Comparison of ENCODE assay signal across 22 cellular contexts in genomic region chr17:72658675-72659074, GRCh38.
"Had no signal": no experiment of that assay in that cellular context is flagged by ENCODE, and none has a peak within 500 bp of the region (broad histone marks: within the 10 kb centered on the region; RNA-seq: fewer than 3 reads in every experiment).

No MANE protein-coding gene starts in this region.

- DNase-seq: activated B cell treated with CpG ODN at 0.5 μM for 24 hours; activated CD4-positive, alpha-beta memory T cell treated with anti-CD3 and anti-CD28 coated beads, Interleukin-2, amount 10 ng/mL, durations not matched to agents 7 days and 5 days; activated CD4-positive, alpha-beta T cell treated with anti-CD3 and anti-CD28 coated beads for 4 hours; activated effector memory CD4-positive, alpha-beta T cell treated with Interleukin-2 at 50 U/mL for 16 hours; activated naive CD4-positive, alpha-beta T cell treated with anti-CD3 and anti-CD28 coated beads for 36 hours; activated naive CD8-positive, alpha-beta T cell treated with anti-CD3 and anti-CD28 coated beads, Interleukin-2, amount 10 ng/mL, durations not matched to agents 7 days and 5 days; activated T-cell treated with anti-CD3 and anti-CD28 coated beads, Interleukin-2, amount 50 U/mL, for 72 hours; amniotic stem cell; cortex of kidney; endodermal cell; esophagus squamous epithelium; head of caudate nucleus; islet precursor cell; left colon; lower lobe of right lung; mesendoderm; naive B cell; spleen; stimulated activated CD4-positive, alpha-beta T cell treated with anti-CD3 and anti-CD28 coated beads, Interleukin-4, amount 100 ng/mL, for 1 hour; stimulated activated naive CD4-positive, alpha-beta T cell treated with Interleukin-2 at 50 U/mL for 16 hours had no signal

- H3K9me3 ChIP-seq: esophagus squamous epithelium, gastroesophageal sphincter, lower lobe of right lung, spleen had no signal

- H3K4me1 ChIP-seq: gastroesophageal sphincter, lower lobe of right lung, parathyroid adenoma, spleen had no signal

- ATAC-seq: activated T-cell treated with anti-CD3 and anti-CD28 coated beads, Interleukin-2, amount 50 U/mL, for 72 hours; gastroesophageal sphincter; left colon; lower lobe of right lung had no signal

- H3K27me3 ChIP-seq: esophagus squamous epithelium, gastroesophageal sphincter, spleen had no signal

- H3K27ac ChIP-seq: esophagus squamous epithelium, gastroesophageal sphincter, lower lobe of right lung, parathyroid adenoma, spleen had no signal

- H3K36me3 ChIP-seq: esophagus squamous epithelium, gastroesophageal sphincter, lower lobe of right lung had no signal

- H3K4me3 ChIP-seq: esophagus squamous epithelium, gastroesophageal sphincter, lower lobe of right lung, spleen had no signal
